Comparison of ENCODE assay signal across 21 cellular contexts in genomic region chr1:203696673-203697072, GRCh38.
DNase-seq lines count a peak whose midpoint lies in the region; ATAC-seq and TF ChIP-seq lines count a peak whose summit lies in the region.
"Had no signal": no experiment of that assay in that cellular context is flagged by ENCODE, and none has a peak within 500 bp of the region (broad histone marks: within the 10 kb centered on the region; RNA-seq: fewer than 3 reads in every experiment).

No MANE protein-coding gene starts in this region.

- no peaks in the 10 kb centered on the region for H3K9me2 ChIP-seq in GM23338 (ENCODE audit: insufficient read depth)

- ATAC-seq in Right ventricle myocardium inferior (no peak), GM23338 (no peak)
- ATAC-seq: heart left ventricle, SK-N-SH treated with all-trans-retinoic acid at 6 μM for 48 hours had no signal

- H3K9ac ChIP-seq in muscle layer of colon (ENCODE audit: low read length): peak overlapping the region; percentile 15

- peaks cover 4% of the 10 kb centered on the region; the same call in 1 of the 3 replicates for H3K36me3 Mint-ChIP-seq in GM23338 (ENCODE audit: low read depth)
- H3K36me3 Mint-ChIP-seq: naive B cell had no signal

- no peak overlapping the region for H3K27ac Mint-ChIP-seq in GM23338
- H3K27ac Mint-ChIP-seq: H9 had no signal

- intact Hi-C loops in left ventricle myocardium inferior (cut with micrococcal nuclease): loop anchor here (2.0 kb wide), 1 partner anchor 192 kb away; no protein-coding TSS in a partner anchor
- intact Hi-C loops in Right ventricle myocardium inferior (cut with DNase I): no loop called here
- intact Hi-C loops in ascending aorta (cut with DNase I): loop anchor here (5.0 to 10.0 kb wide), 2 partner anchors 352 to 424 kb away; no protein-coding TSS in a partner anchor

- H2AFZ ChIP-seq in GM23338: no peak overlapping the region

- no peak for TF ChIP-seq CTCF in left ventricle myocardium inferior (IDR thresholded peaks at IDR 0.05; ENCODE audit: borderline replicate concordance)
- no peak for TF ChIP-seq CTCF in ascending aorta (IDR thresholded peaks at IDR 0.05)
- no peak for TF ChIP-seq CTCF in WERI-Rb-1 (IDR thresholded peaks at IDR 0.05; ENCODE audit: low read depth, low read length)
- TF ChIP-seq CTCF in GM23338 (conservative IDR thresholded peaks at IDR 0.05; ENCODE audit: low read depth in 2 of 2): no peak

- no peaks in the 10 kb centered on the region for H3K79me2 ChIP-seq in GM23338 (replicated peaks; ENCODE audit: insufficient read depth)

- no peak for DNase-seq in left ventricle myocardium inferior
- DNase-seq in Right ventricle myocardium inferior (ENCODE audit: missing footprints): no peak
- DNase-seq in ascending aorta (ENCODE audit: low spot score in 2 of 2): no peak
- DNase-seq in WERI-Rb-1: no peak
- no peak for DNase-seq in NCI-H2029 (lab: John Stamatoyannopoulos, UW)
- no peak for DNase-seq in hippocampal formation (lab: John Stamatoyannopoulos, UW)
- DNase-seq in GM23338 (ENCODE audit: low spot score): no peak
- DNase-seq: ACHN; activated CD4-positive, alpha-beta T cell treated with anti-CD3 and anti-CD28 coated beads, Interleukin-2, amount 50 U/mL, for 1 hour; DMS79 treated with DMSO at 0.1 percent for 48 hours; H9; heart left ventricle; naive B cell; NCI-H1694 treated with DMSO at 0.1 percent for 48 hours; NCI-H446 treated with DMSO at 0.1 percent for 48 hours; NK-92 treated with Interleukin-12 subunit alpha and Interleukin-12 subunit beta, amount 100 ng/mL, for 24 hours; spleen had no signal

- no peaks in the 10 kb centered on the region for H3K27me3 ChIP-seq in left ventricle myocardium inferior (ENCODE audit: low read depth)
- H3K27me3 ChIP-seq in ascending aorta: no peaks in the 10 kb centered on the region
- no peaks in the 10 kb centered on the region for H3K27me3 ChIP-seq in muscle layer of colon (ENCODE audit: control insufficient read depth in 1 of 2, insufficient read depth in 2 of 2, low read length in 2 of 2)
- H3K27me3 ChIP-seq in WERI-Rb-1 (ENCODE audit: insufficient read depth, low read depth, severe bottlenecking): no peaks in the 10 kb centered on the region
- H3K27me3 ChIP-seq in GM23338 (ENCODE audit: insufficient read depth): no peaks in the 10 kb centered on the region
- H3K27me3 ChIP-seq: heart left ventricle, spleen had no signal

- no peak overlapping the region for H3K4me3 Mint-ChIP-seq in GM23338
- H3K4me3 Mint-ChIP-seq: H9, naive B cell had no signal

- no peaks in the 10 kb centered on the region; the same call in 2 of the 3 replicates for H3K4me1 Mint-ChIP-seq in GM23338
- H3K4me1 Mint-ChIP-seq: naive B cell had no signal

- peak overlapping the region; percentile 36 for H3K27ac ChIP-seq in left ventricle myocardium inferior (replicated peaks)
- H3K27ac ChIP-seq in ascending aorta: peak overlapping the region; percentile 32 to 82
- peak overlapping the region; percentile 64 for H3K27ac ChIP-seq in muscle layer of colon (ENCODE audit: low read depth, low read length)
- H3K27ac ChIP-seq in WERI-Rb-1: no peak overlapping the region
- H3K27ac ChIP-seq in GM23338 (ENCODE audit: low read depth): no peak overlapping the region
- H3K27ac ChIP-seq: cardiac muscle cell had no signal

- H3K36me3 ChIP-seq in left ventricle myocardium inferior (peaks cover 50% of the 10 kb centered on the region), ascending aorta (peaks cover 31 to 35% of the 10 kb centered on the region in 2 donors), muscle layer of colon (ENCODE audit: insufficient read depth, low read length) (peaks cover 55% of the 10 kb centered on the region), WERI-Rb-1 (peaks cover 25% of the 10 kb centered on the region), GM23338 (ENCODE audit: insufficient read depth) (no peaks in the 10 kb centered on the region)

- H3F3A ChIP-seq in GM23338 (replicated peaks; ENCODE audit: low read depth): no peaks in the 10 kb centered on the region

- H3K4me3 ChIP-seq in left ventricle myocardium inferior (no peak overlapping the region), ascending aorta (no peak overlapping the region), muscle layer of colon (ENCODE audit: low read depth in 1 of 2, low read length in 2 of 2) (no peak overlapping the region), WERI-Rb-1 (ENCODE audit: low read depth, low read length) (no peak overlapping the region), GM23338 (no peak overlapping the region)
- H3K4me3 ChIP-seq: cardiac muscle cell, heart left ventricle, lung, spleen had no signal

- H3K4me1 ChIP-seq in left ventricle myocardium inferior (peaks cover 69% of the 10 kb centered on the region), ascending aorta (peaks cover 17 to 33% of the 10 kb centered on the region in 2 donors), muscle layer of colon (ENCODE audit: insufficient read depth, low read length) (peaks cover 92% of the 10 kb centered on the region), GM23338 (ENCODE audit: insufficient read depth) (no peaks in the 10 kb centered on the region)

- H3K27me3 Mint-ChIP-seq in GM23338 (ENCODE audit: insufficient read depth, low read depth, poor library complexity): no peaks in the 10 kb centered on the region
- H3K27me3 Mint-ChIP-seq: naive B cell had no signal

- H4K20me1 ChIP-seq in GM23338 (replicated peaks; ENCODE audit: insufficient read depth): no peaks in the 10 kb centered on the region

- no peaks in the 10 kb centered on the region; the same call in 1 of the 3 replicates for H3K9me3 Mint-ChIP-seq in GM23338
- H3K9me3 Mint-ChIP-seq: H9, naive B cell had no signal

- no peak overlapping the region for H3K4me2 ChIP-seq in GM23338

- H3K9me3 ChIP-seq in left ventricle myocardium inferior (replicated peaks): no peaks in the 10 kb centered on the region
- no peaks in the 10 kb centered on the region for H3K9me3 ChIP-seq in ascending aorta
- H3K9me3 ChIP-seq in muscle layer of colon (ENCODE audit: low read length): no peaks in the 10 kb centered on the region
- H3K9me3 ChIP-seq in WERI-Rb-1 (ENCODE audit: severe bottlenecking): no peaks in the 10 kb centered on the region
- H3K9me3 ChIP-seq: heart left ventricle, spleen had no signal

TF ChIP-seq in GM23338, 12 proteins besides CTCF, POLR2A, EP300 and RAD21 (continues in another document):
- no peak for TF ChIP-seq ZNF462 (CRISPR knock-in tag; IDR thresholded peaks at IDR 0.05)

Comparison
In these comparisons a context has a peak if more than half of its experiments do, and no peak if none do; other contexts are left out.
1. H3K27ac ChIP-seq: peak in left ventricle myocardium inferior (single experiment), ascending aorta (2 of 2) and muscle layer of colon (single experiment); none in WERI-Rb-1 (single experiment) and GM23338 (single experiment).